In genomic region chr2:120319135-120319534, GRCh38 we compare ENCODE assay signal across 29 cellular contexts. TPM values are rescaled to one million over a fixed set of nuclear protein-coding genes. Genes with fewer than 3 reads are reported as not detected.
DNase-seq lines count a peak whose midpoint lies in the region; FAIRE-seq and TF ChIP-seq lines count a peak whose summit lies in the region.
"Had no signal": no experiment of that assay in that cellular context is flagged by ENCODE, and none has a peak within 500 bp of the region (broad histone marks: within the 10 kb centered on the region; RNA-seq: fewer than 3 reads in every experiment).

No MANE protein-coding gene starts in this region.

- no peak for TF ChIP-seq EP300 in H1 (IDR thresholded peaks at IDR 0.05; ENCODE audit: borderline replicate concordance in 1 of 2, low read depth in 2 of 2, low read length in 2 of 2)

- no peak overlapping the region for H2AK5ac ChIP-seq in H1 (ENCODE audit: low read depth, low read length)

- no peak overlapping the region for H2BK12ac ChIP-seq in H1 (ENCODE audit: low read depth, low read length)

- H3K27ac ChIP-seq in H1 (ENCODE audit: low read depth, low read length) (no peak overlapping the region), osteoblast (ENCODE audit: low read depth, low read length) (no peak overlapping the region), right atrium auricular region (no peak overlapping the region)
- H3K27ac ChIP-seq: 22Rv1; BLaER1 treated with 17β-estradiol and CSF1 and Interleukin-3, amounts not matched to agents 10 nM and 100 nM; HL-60; Peyer's patch; SK-N-MC had no signal

- H3K23me2 ChIP-seq in H1 (ENCODE audit: low read depth, low read length): no peaks in the 10 kb centered on the region; the same call in 1 of the 2 replicates

- H2AFZ ChIP-seq in H1 (ENCODE audit: low read length): no peak overlapping the region
- H2AFZ ChIP-seq in osteoblast (ENCODE audit: low read length): no peak overlapping the region

- no peak overlapping the region for H3K9ac ChIP-seq in H1 (replicated peaks in 1 of 4; ENCODE audit: extremely low read depth in 1 of 4, low read depth in 3 of 4, low read length in 3 of 4)
- H3K9ac ChIP-seq: BLaER1 treated with 17β-estradiol and CSF1 and Interleukin-3, amounts not matched to agents 10 nM and 100 nM had no signal

- POLR2A ChIA-PET in H1 (lab: Charles Lee; ENCODE audit: partially characterized antibody): no interaction called here

- H3K27me3 ChIP-seq in H1 (replicated peaks in 1 of 4; ENCODE audit: control insufficient read depth in 3 of 4, extremely low read depth in 1 of 4, insufficient read depth in 3 of 4, low read length in 3 of 4) (peaks cover 0 to 21% (median 15%) of the 10 kb centered on the region in 4 experiments; a peak in 6 of 7 replicates), osteoblast (ENCODE audit: insufficient read depth, low read length) (peaks cover 4% of the 10 kb centered on the region), right atrium auricular region (no peaks in the 10 kb centered on the region)

- no peak overlapping the region for H3K4ac ChIP-seq in H1 (replicated peaks; ENCODE audit: insufficient read length, low read depth, low read length)

- no peak overlapping the region for H2BK15ac ChIP-seq in H1 (ENCODE audit: low read length)

- 0 out of 2 replicates have a peak overlapping the region, but pooled peaks have one; percentile 24 for H2BK5ac ChIP-seq in H1 (ENCODE audit: low read depth, low read length)

- no peak overlapping the region for H4K5ac ChIP-seq in H1 (ENCODE audit: insufficient read length, low read depth, low read length)

- H3K4me2 ChIP-seq in H1 (ENCODE audit: insufficient read depth in 1 of 2, low read depth in 2 of 2, low read length in 2 of 2): no peak overlapping the region
- H3K4me2 ChIP-seq in osteoblast (ENCODE audit: insufficient read depth, low read length): no peak overlapping the region

- H3K79me1 ChIP-seq in H1 (ENCODE audit: low read depth, low read length): no peaks in the 10 kb centered on the region

- H3K4me3 ChIP-seq in H1 (ENCODE audit: extremely low read depth in 1 of 4, insufficient read depth in 2 of 4, low read depth in 3 of 4, low read length in 4 of 4) (no peak overlapping the region), osteoblast (ENCODE audit: insufficient read depth, low read length) (no peak overlapping the region), right atrium auricular region (no peak overlapping the region)
- H3K4me3 ChIP-seq: BLaER1 treated with 17β-estradiol and CSF1 and Interleukin-3, amounts not matched to agents 10 nM and 100 nM; K562; Peyer's patch; SK-N-MC had no signal

- no peak overlapping the region for H4K91ac ChIP-seq in H1 (replicated peaks; ENCODE audit: insufficient read length, low read length)

- H3K9me3 ChIP-seq in H1 (ENCODE audit: insufficient read depth in 2 of 2, low read depth in 1 of 2, low read length in 1 of 2) (no peaks in the 10 kb centered on the region), osteoblast (ENCODE audit: low read depth, low read length) (no peaks in the 10 kb centered on the region), right atrium auricular region (no peaks in the 10 kb centered on the region)
- H3K9me3 ChIP-seq: BLaER1 treated with 17β-estradiol and CSF1 and Interleukin-3, amounts not matched to agents 10 nM and 100 nM; Caco-2; Peyer's patch had no signal

- TF ChIP-seq CTCF in H1 (IDR thresholded peaks at IDR 0.05; ENCODE audit: control extremely low read depth in 1 of 3, insufficient read depth in 1 of 3, low read depth in 1 of 3, low read length in 3 of 3) (no peak), osteoblast (IDR thresholded peaks at IDR 0.05; ENCODE audit: extremely low read depth, low read depth, low read length) (no peak), right atrium auricular region (IDR thresholded peaks at IDR 0.05) (no peak)

- no peak overlapping the region for H3K56ac ChIP-seq in H1 (replicated peaks; ENCODE audit: insufficient read length, low read depth, low read length)

- no peaks in the 10 kb centered on the region for H3K79me2 ChIP-seq in H1 (ENCODE audit: control insufficient read depth in 1 of 2, insufficient read depth in 2 of 2, low read length in 2 of 2)
- no peaks in the 10 kb centered on the region for H3K79me2 ChIP-seq in osteoblast (ENCODE audit: insufficient read depth, low read length)

- H3K4me1 ChIP-seq in H1 (replicated peaks in 1 of 4; ENCODE audit: control insufficient read depth in 3 of 4, insufficient read depth in 4 of 4, low read length in 3 of 4) (no peaks in the 10 kb centered on the region; a peak in 1 of 7 replicates), osteoblast (ENCODE audit: insufficient read depth, low read length) (peaks cover 9% of the 10 kb centered on the region), right atrium auricular region (peaks cover 0 to 26% of the 10 kb centered on the region in 2 donors)
- H3K4me1 ChIP-seq: Caco-2 had no signal

- TF ChIP-seq RAD21 in H1 (IDR thresholded peaks at IDR 0.05 in 1 of 2, conservative IDR thresholded peaks at IDR 0.05 in 1 of 2; ENCODE audit: low read depth in 2 of 2, low read length in 2 of 2): no peak

- H3K23ac ChIP-seq in H1 (ENCODE audit: insufficient read length): no peak overlapping the region

- CTCF ChIA-PET in H1 (lab: Charles Lee; ENCODE audit: partially characterized antibody): interaction anchor here (0.6 to 2.2 kb wide), 4 partner anchors 18 to 843 kb away, joined by 3 to 4 read pairs (median 3); no protein-coding TSS in a partner anchor

- peak; percentile 17 for DNase-seq in activated effector memory CD4-positive, alpha-beta T cell treated with anti-CD3 and anti-CD28 coated beads, Interleukin-2, amount 50 U/mL, for 16 hours
- DNase-seq in activated effector memory CD4-positive, alpha-beta T cell treated with Interleukin-2 at 50 U/mL for 16 hours: no peak
- DNase-seq in H1 (ENCODE audit: low read depth in 1 of 2, low spot score in 2 of 2): no peak
- DNase-seq in osteoblast (ENCODE audit: insufficient read length, low spot score, missing footprints): peak; percentile 27
- DNase-seq in NCI-H345 (lab: John Stamatoyannopoulos, UW): no peak
- no peak for DNase-seq in glomerular visceral epithelial cell (ENCODE audit: extremely low spot score)
- DNase-seq in UCSD-AML1 (lab: John Stamatoyannopoulos, UW; ENCODE audit: unreplicated experiment): no peak
- no peak for DNase-seq in right atrium auricular region (ENCODE audit: low spot score)
- DNase-seq: ACHN; Caco-2; CD4-positive, alpha-beta memory T cell; DMS 273 treated with DMSO at 0.1 percent for 48 hours; H9; HFFc6; MM.1S; NCI-H1092; NCI-H1436 treated with DMSO at 0.1 percent for 48 hours; NCI-H2029; NCI-H2171; NCI-H524 treated with DMSO at 0.1 percent for 48 hours; NCI-H82 had no signal

- no peak overlapping the region for H2BK20ac ChIP-seq in H1 (ENCODE audit: low read length)

- H4K20me1 ChIP-seq in H1 (replicated peaks in 1 of 2; ENCODE audit: control insufficient read depth in 1 of 2, insufficient read depth in 2 of 2, low read length in 2 of 2): peaks cover 0 to 4% of the 10 kb centered on the region in 2 experiments
- H4K20me1 ChIP-seq in osteoblast (ENCODE audit: insufficient read depth, low read length): no peaks in the 10 kb centered on the region
- H4K20me1 ChIP-seq: BLaER1 treated with 17β-estradiol and CSF1 and Interleukin-3, amounts not matched to agents 10 nM and 100 nM had no signal

- H3K18ac ChIP-seq in H1 (ENCODE audit: extremely low read depth, low read length): no peak overlapping the region

- no peak for TF ChIP-seq POLR2A in H1 (IDR thresholded peaks at IDR 0.05; ENCODE audit: control extremely low read depth in 1 of 2, low read depth in 2 of 2, low read length in 2 of 2)

- H3K36me3 ChIP-seq in H1 (ENCODE audit: control insufficient read depth in 2 of 4, insufficient read depth in 4 of 4, low read length in 3 of 4) (no peaks in the 10 kb centered on the region), osteoblast (ENCODE audit: insufficient read depth, low read length) (no peaks in the 10 kb centered on the region), right atrium auricular region (no peaks in the 10 kb centered on the region)
- H3K36me3 ChIP-seq: BLaER1 treated with 17β-estradiol and CSF1 and Interleukin-3, amounts not matched to agents 10 nM and 100 nM; Peyer's patch had no signal

- H4K8ac ChIP-seq in H1 (ENCODE audit: extremely low read depth, insufficient read depth, low read length): no peak overlapping the region

- no peak for FAIRE-seq in H1 (lab: Jason Lieb, UNC)
- FAIRE-seq: HepG2, K562 had no signal

- WGBS in H1 (ENCODE audit: extremely low coverage in 1 of 2, insufficient coverage in 1 of 2, insufficient read length in 1 of 2, insufficient replicate concordance in 2 of 2, low coverage in 1 of 2, low lambda C conversion rate in 2 of 2, missing lambda C conversion rate in 1 of 2), 2 experiments: 96% methylated on average over 9 of the region's 10 CpGs; no CpG with 5 or more reads in 1 of the 2 experiments

- no peak overlapping the region for H2BK120ac ChIP-seq in H1 (replicated peaks; ENCODE audit: low read depth, low read length)

- H3K14ac ChIP-seq in H1 (ENCODE audit: insufficient read length): no peak overlapping the region

TF ChIP-seq in H1, 55 proteins besides CTCF, POLR2A, EP300 and RAD21:
- no peak for TF ChIP-seq ATF3 (IDR thresholded peaks at IDR 0.05; ENCODE audit: insufficient read depth, low read depth, low read length)
- TF ChIP-seq YY1 (IDR thresholded peaks at IDR 0.05; ENCODE audit: low read depth, low read length): no peak
- TF ChIP-seq GTF2F1 (IDR thresholded peaks at IDR 0.05; ENCODE audit: borderline replicate concordance, low read depth, low read length): no peak
- TF ChIP-seq CBX5 (IDR thresholded peaks at IDR 0.05; ENCODE audit: low read depth, low read length): no peak
TF ChIP-seq in H1: peak in this region for 0.

RNA-seq across cellular contexts. Expression of gene INHBB, which starts 26.8 kb away (rescaled TPM):
- total RNA-seq in H1 (2021; fragmentation: NEBNext Ultra II Directional; extraction: Animal tissue kit (Norgen Biotek cat#: 25700)): 0.23 and 0.30 TPM in 2 replicates
- 0.24 and 0.32 TPM in 2 replicates for polyA plus RNA-seq in H1 (2011; rRNA removed)
- 0.25 TPM for polyA plus RNA-seq in H1 (2011; cell fraction: cytosol; rRNA removed)
- 0.44 TPM for polyA plus RNA-seq in H1 (2011; cell fraction: nucleus; rRNA removed)
- polyA plus RNA-seq in H1 (2012, experiment 1 of 2): 0.27 to 0.51 TPM (median 0.42 TPM) in 4 replicates
- polyA plus RNA-seq in H1 (2012, experiment 2 of 2): 0.31 TPM
- 0.10 TPM for polyA plus RNA-seq in H1 (2013, experiment 1 of 2)
- 0.15 TPM for polyA plus RNA-seq in H1 (2013, experiment 2 of 2)
- 0.19 and 0.46 TPM in 2 replicates for polyA minus RNA-seq in H1 (2011; rRNA and poly(A)+ RNA removed)
- 0.44 TPM for polyA minus RNA-seq in H1 (2011; cell fraction: cytosol; rRNA and poly(A)+ RNA removed)
- polyA minus RNA-seq in H1 (2011; cell fraction: nucleus; rRNA and poly(A)+ RNA removed): 0.50 TPM
- total RNA-seq in osteoblast (under 0.01 and 0.29 TPM in 2 replicates), right atrium auricular region (1 to 10 TPM in 1 of 2 donors, under 1 TPM in 1; 0.74 to 5.9 TPM)
- total RNA-seq: CD4-positive, alpha-beta memory T cell; HT-29; K562 had no signal
- polyA plus RNA-seq: CD4-positive, alpha-beta memory T cell; K562 had no signal

Comparison
In these comparisons a context has a peak if more than half of its experiments do, and no peak if none do; other contexts are left out.
1. DNase-seq: peak in activated effector memory CD4-positive, alpha-beta T cell treated with anti-CD3 and anti-CD28 coated beads, Interleukin-2, amount 50 U/mL, for 16 hours (single experiment) and osteoblast (single experiment); none in activated effector memory CD4-positive, alpha-beta T cell treated with Interleukin-2 at 50 U/mL for 16 hours (single experiment), H1 (0 of 2), NCI-H345 (single experiment), glomerular visceral epithelial cell (single experiment), UCSD-AML1 (single experiment) and right atrium auricular region (single experiment).